Comparison of ENCODE assay signal across 13 cellular contexts in genomic region chr20:3479025-3479424, GRCh38. TPM values are rescaled to one million over a fixed set of nuclear protein-coding genes. Genes with fewer than 3 reads are reported as not detected.
DNase-seq lines count a peak whose midpoint lies in the region; ATAC-seq and TF ChIP-seq lines count a peak whose summit lies in the region.
"Had no signal": no experiment of that assay in that cellular context is flagged by ENCODE, and none has a peak within 500 bp of the region (broad histone marks: within the 10 kb centered on the region; RNA-seq: fewer than 3 reads in every experiment).

No MANE protein-coding gene starts in this region.

- ATAC-seq in RWPE2 (ENCODE audit: low read depth) (peak; percentile 53; the same call in 1 of the 3 replicates), HG02678 (IDR thresholded peaks at IDR 0.05; ENCODE audit: unreplicated experiment) (no peak), GM19452 (IDR thresholded peaks at IDR 0.05; ENCODE audit: unreplicated experiment) (no peak)

- H3K9ac ChIP-seq in liver (ENCODE audit: low read depth in 1 of 2, low read length in 2 of 2): no peak overlapping the region

- H3K4me3 ChIP-seq in RWPE2 (ENCODE audit: severe bottlenecking) (no peak overlapping the region), liver (ENCODE audit: low read depth in 1 of 3, low read length in 3 of 3) (no peak overlapping the region), transverse colon (no peak overlapping the region)
- H3K4me3 ChIP-seq: HAP-1 had no signal

- TF ChIP-seq CTCF in RWPE2 (IDR thresholded peaks at IDR 0.05; ENCODE audit: poor library complexity, severe bottlenecking) (no peak), endothelial cell (IDR thresholded peaks at IDR 0.05; ENCODE audit: unreplicated experiment) (no peak), liver (IDR thresholded peaks at IDR 0.05; ENCODE audit: low read depth, low read length, missing input control) (no peak), transverse colon (IDR thresholded peaks at IDR 0.05) (no peak)

- no peak for TF ChIP-seq EP300 in transverse colon (IDR thresholded peaks at IDR 0.05; ENCODE audit: low read depth)

- H3K4me1 Mint-ChIP-seq in endothelial cell (ENCODE audit: unreplicated experiment): peaks cover 2% of the 10 kb centered on the region

- H3K36me3 ChIP-seq in RWPE2 (ENCODE audit: low read depth): no peaks in the 10 kb centered on the region
- no peaks in the 10 kb centered on the region for H3K36me3 ChIP-seq in liver (ENCODE audit: control insufficient read depth in 4 of 4, insufficient read depth in 3 of 4, low read depth in 1 of 4, low read length in 3 of 4)
- H3K36me3 ChIP-seq in transverse colon: no peaks in the 10 kb centered on the region
- H3K36me3 ChIP-seq: HAP-1 had no signal

- H3K27me3 Mint-ChIP-seq in endothelial cell (ENCODE audit: unreplicated experiment): no peaks in the 10 kb centered on the region
- H3K27me3 Mint-ChIP-seq: CD8-positive, alpha-beta memory T cell had no signal

- no peak for DNase-seq in RWPE2 (ENCODE audit: low spot score)
- DNase-seq in endothelial cell (ENCODE audit: low spot score): no peak
- no peak for DNase-seq in DMS79 (lab: John Stamatoyannopoulos, UW)
- no peak for DNase-seq in transverse colon
- DNase-seq: Caco-2; CD8-positive, alpha-beta memory T cell; DMS53; HFFc6 had no signal

- peaks cover 4% of the 10 kb centered on the region for H3K36me3 Mint-ChIP-seq in endothelial cell (ENCODE audit: low read depth, unreplicated experiment)

- intact Hi-C loops in transverse colon (cut with DNase I; ENCODE audit: low total_unique reads): no loop called here

- peak overlapping the region; percentile 17 for H3K4me3 Mint-ChIP-seq in endothelial cell (ENCODE audit: unreplicated experiment)
- H3K4me3 Mint-ChIP-seq: CD14-positive monocyte; CD8-positive, alpha-beta memory T cell; HFFc6 had no signal

- H3K4me1 ChIP-seq in RWPE2 (ENCODE audit: insufficient read depth, poor library complexity, severe bottlenecking) (peaks cover 11% of the 10 kb centered on the region), liver (ENCODE audit: control insufficient read depth in 4 of 4, insufficient read depth in 4 of 4, low read length in 3 of 4) (peaks cover 12 to 61% (median 42%) of the 10 kb centered on the region in 4 donors), transverse colon (peaks cover 0 to 21% (median 8%) of the 10 kb centered on the region in 4 donors)
- H3K4me1 ChIP-seq: HAP-1 had no signal

- H3K9me3 Mint-ChIP-seq in endothelial cell (ENCODE audit: unreplicated experiment): no peaks in the 10 kb centered on the region
- H3K9me3 Mint-ChIP-seq: CD14-positive monocyte; CD8-positive, alpha-beta memory T cell; HFFc6 had no signal

- H3K27ac ChIP-seq in RWPE2 (ENCODE audit: poor library complexity, severe bottlenecking): no peak overlapping the region
- peak overlapping the region; percentile 28 to 74 for H3K27ac ChIP-seq in liver (ENCODE audit: low read depth in 1 of 2, low read length in 2 of 2)
- H3K27ac ChIP-seq in transverse colon: no peak overlapping the region

- 94% methylated on average over 2 of the region's 2 CpGs for WGBS in liver
- WGBS in transverse colon (ENCODE audit: low coverage in 1 of 2), 2 donors: 90% methylated on average over 2 of the region's 2 CpGs; no CpG with 5 or more reads in 1 of the 2 donors

- in situ Hi-C loops in transverse colon (cut with MboI; ENCODE audit: low pct_ligation_motif_present in 1 of 4, low pct_unique_long_range_greater_than_20kb in 1 of 4, low sequenced_read_pairs in 3 of 4): no loop called here

- H3K27ac Mint-ChIP-seq in endothelial cell (ENCODE audit: unreplicated experiment): no peak overlapping the region
- H3K27ac Mint-ChIP-seq: HFFc6 had no signal

- TF ChIP-seq POLR2A in transverse colon (IDR thresholded peaks at IDR 0.05): no peak

- TF ChIP-seq RAD21 in liver (IDR thresholded peaks at IDR 0.05): no peak

- H3K9me3 ChIP-seq in RWPE2 (ENCODE audit: severe bottlenecking) (no peaks in the 10 kb centered on the region), liver (ENCODE audit: control insufficient read depth in 4 of 4, low read length in 3 of 4) (no peaks in the 10 kb centered on the region), transverse colon (no peaks in the 10 kb centered on the region)
- H3K9me3 ChIP-seq: Caco-2, HAP-1 had no signal

- H3K27me3 ChIP-seq in RWPE2 (ENCODE audit: insufficient read depth, poor library complexity, severe bottlenecking) (no peaks in the 10 kb centered on the region), liver (ENCODE audit: control insufficient read depth in 4 of 4, insufficient read depth in 4 of 4, low read length in 3 of 4) (no peaks in the 10 kb centered on the region), transverse colon (no peaks in the 10 kb centered on the region)

TF ChIP-seq in liver, 16 proteins besides CTCF, POLR2A, EP300 and RAD21:
- TF ChIP-seq FOXA1 (IDR thresholded peaks at IDR 0.05) (no peak), HNF4A (conservative IDR thresholded peaks at IDR 0.05) (no peak), EGR1 (IDR thresholded peaks at IDR 0.05; ENCODE audit: low read depth in 2 of 2) (no peak), RXRA (IDR thresholded peaks at IDR 0.05) (no peak), MAX (IDR thresholded peaks at IDR 0.05) (no peak), HNF4G (IDR thresholded peaks at IDR 0.05) (no peak), TAF1 (conservative IDR thresholded peaks at IDR 0.05) (no peak)
TF ChIP-seq in liver: peak in this region for 0.

RNA-seq across cellular contexts. Expression of gene ATRN, which starts 8.2 kb away (rescaled TPM):
- total RNA-seq in endothelial cell (ENCODE audit: unreplicated experiment) (37.0 TPM), liver (100 to 1,000 TPM in 1 of 2 donors, 10 to 100 TPM in 1; 57.4 to 104 TPM), transverse colon (10 to 100 TPM in 3 of 4 donors, 1 to 10 TPM in 1; 6.8 to 24.7 (median 15.9) TPM)
- 10 to 100 TPM in 1 of 2 donors, 1 to 10 TPM in 1; 8.4 to 34.6 TPM for polyA plus RNA-seq in liver

Comparison
In these comparisons a context has a peak if more than half of its experiments do, and no peak if none do; other contexts are left out.
1. H3K27ac ChIP-seq: peak in liver (2 of 2); none in RWPE2 (single experiment) and transverse colon (0 of 4).